ENCODE assay signal across 8 cellular contexts in the genomic region with DNA sequence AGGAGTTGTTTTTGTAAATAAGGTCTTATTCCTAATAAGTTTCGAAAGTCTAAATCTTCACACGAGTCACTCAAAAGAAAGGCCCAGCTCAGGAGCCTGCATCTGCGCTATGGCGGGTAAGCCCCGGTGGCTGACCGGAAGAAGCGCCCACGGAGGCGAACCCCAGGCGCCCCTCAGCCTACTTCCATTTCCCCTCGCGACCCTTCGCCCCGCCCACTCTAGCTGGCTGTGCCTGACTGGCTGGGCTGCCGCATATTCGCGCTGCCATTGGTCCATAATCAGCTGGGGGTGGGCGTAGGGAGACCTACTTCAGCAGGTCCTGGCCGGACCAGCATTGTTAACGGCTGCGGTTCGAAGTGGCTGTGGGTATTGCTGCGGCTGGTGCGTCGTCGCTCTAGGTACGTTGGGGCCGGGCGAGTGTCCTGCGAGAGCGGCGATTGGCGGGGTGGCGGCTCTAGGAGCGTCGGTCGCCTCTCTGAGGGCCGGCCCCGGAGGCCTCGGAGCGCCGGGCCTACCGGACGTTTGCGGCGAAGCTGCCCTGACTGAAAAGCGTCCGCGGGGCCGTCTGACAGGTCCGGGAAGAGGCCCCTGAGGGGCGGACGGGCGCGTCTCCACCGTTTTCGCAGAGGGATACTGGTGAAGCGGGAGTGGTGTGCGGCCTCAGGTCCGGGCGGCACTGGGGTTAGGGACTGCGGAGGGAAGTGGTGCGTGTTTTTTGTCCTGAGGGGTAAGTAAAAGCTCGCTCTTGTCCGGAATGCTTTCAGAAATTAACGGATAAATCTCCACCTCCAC. TPM values are rescaled to one million over a fixed set of nuclear protein-coding genes. Genes with fewer than 3 reads are reported as not detected.
A peak's percentile ranks its signal among the peaks of the same experiment; 100 is the strongest.
DNase-seq lines count a peak whose midpoint lies in the region; ATAC-seq, FAIRE-seq and TF ChIP-seq lines count a peak whose summit lies in the region.

A gene with protein sequence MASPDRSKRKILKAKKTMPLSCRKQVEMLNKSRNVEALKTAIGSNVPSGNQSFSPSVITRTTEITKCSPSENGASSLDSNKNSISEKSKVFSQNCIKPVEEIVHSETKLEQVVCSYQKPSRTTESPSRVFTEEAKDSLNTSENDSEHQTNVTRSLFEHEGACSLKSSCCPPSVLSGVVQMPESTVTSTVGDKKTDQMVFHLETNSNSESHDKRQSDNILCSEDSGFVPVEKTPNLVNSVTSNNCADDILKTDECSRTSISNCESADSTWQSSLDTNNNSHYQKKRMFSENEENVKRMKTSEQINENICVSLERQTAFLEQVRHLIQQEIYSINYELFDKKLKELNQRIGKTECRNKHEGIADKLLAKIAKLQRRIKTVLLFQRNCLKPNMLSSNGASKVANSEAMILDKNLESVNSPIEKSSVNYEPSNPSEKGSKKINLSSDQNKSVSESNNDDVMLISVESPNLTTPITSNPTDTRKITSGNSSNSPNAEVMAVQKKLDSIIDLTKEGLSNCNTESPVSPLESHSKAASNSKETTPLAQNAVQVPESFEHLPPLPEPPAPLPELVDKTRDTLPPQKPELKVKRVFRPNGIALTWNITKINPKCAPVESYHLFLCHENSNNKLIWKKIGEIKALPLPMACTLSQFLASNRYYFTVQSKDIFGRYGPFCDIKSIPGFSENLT (plus strand): TSS at position 337 of the 792 bp plus-strand sequence. CDS start 44,560 bp downstream, outside the sequence.

- H2BK120ac ChIP-seq in IMR-90 (ENCODE audit: low read depth, low read length), result no peak within 1 kb of the TSS

- no peak within 1 kb of the TSS for H4K91ac ChIP-seq in IMR-90 (ENCODE audit: insufficient read depth, low read depth, low read length)

- peaks cover 11% of the 10 kb centered on the region; the same call in 1 of the 2 replicates for H3K4me1 ChIP-seq in Caco-2
- no peaks in the 10 kb centered on the region for H3K4me1 ChIP-seq in IMR-90 (ENCODE audit: control insufficient read depth, insufficient read depth, low read length)
- peaks cover 3% of the 10 kb centered on the region for H3K4me1 ChIP-seq in keratinocyte (ENCODE audit: control insufficient read depth, extremely low read depth, insufficient read depth, low read length)
- H3K4me1 ChIP-seq in SJCRH30, result no peaks in the 10 kb centered on the region

- peak within 1 kb of the TSS; percentile 87 for H3K27ac Mint-ChIP-seq in Caco-2 (ENCODE audit: unreplicated experiment)

- H3K36me3 Mint-ChIP-seq in Caco-2 (ENCODE audit: insufficient read depth, unreplicated experiment), result peaks cover 29% of the 10 kb centered on the region

- ATAC-seq in GM21515 (IDR thresholded peaks at IDR 0.05; ENCODE audit: unreplicated experiment) (peak; percentile 92), IMR-90 (ENCODE audit: low read depth) (peak; percentile 98)

- peak; percentile 26 for FAIRE-seq in keratinocyte (lab: Jason Lieb, UNC)

- H3K4me2 ChIP-seq in IMR-90 (ENCODE audit: low read depth, low read length), result peak within 1 kb of the TSS; percentile 78
- peak within 1 kb of the TSS; percentile 89 for H3K4me2 ChIP-seq in keratinocyte (ENCODE audit: control insufficient read depth, extremely low read depth, insufficient read depth, low read depth, low read length)

- H3K23ac ChIP-seq in IMR-90 (ENCODE audit: low read depth, low read length), result no peak within 1 kb of the TSS

- no peak within 1 kb of the TSS for H2BK5ac ChIP-seq in IMR-90 (ENCODE audit: low read depth, low read length, poor library complexity, severe bottlenecking)

- peak within 1 kb of the TSS; percentile 60 for H3K4me3 ChIP-seq in Caco-2 (ENCODE audit: low read depth, low read length)
- H3K4me3 ChIP-seq in IMR-90 (ENCODE audit: insufficient read depth, low read depth, low read length), result peak within 1 kb of the TSS; percentile 72
- peak within 1 kb of the TSS; percentile 59 to 84 (median 81) for H3K4me3 ChIP-seq in keratinocyte (ENCODE audit: control insufficient read depth in 2 of 3, extremely low read depth in 1 of 3, insufficient read depth in 2 of 3, low read depth in 1 of 3, low read length in 3 of 3)
- no peak within 1 kb of the TSS for H3K4me3 ChIP-seq in SJCRH30

- no peak for TF ChIP-seq RAD21 in IMR-90 (IDR thresholded peaks at IDR 0.05; ENCODE audit: low read length)

- H3K56ac ChIP-seq in IMR-90 (ENCODE audit: extremely low read depth, insufficient read depth, low read length), result no peak within 1 kb of the TSS

- dilution Hi-C loops in IMR-90 (cut with HindIII; ENCODE audit: low sequenced_read_pairs, unreplicated experiment), result no loop called here
- dilution Hi-C loops in keratinocyte (cut with MboI; ENCODE audit: extremely low pct_ligation_motif_present, low sequenced_read_pairs), result no loop called here

- H4K8ac ChIP-seq in IMR-90 (ENCODE audit: low read depth in 2 of 2, low read length in 2 of 2), result no peak within 1 kb of the TSS; a peak in 1 of 4 replicates

- H3K27me3 Mint-ChIP-seq in Caco-2 (ENCODE audit: insufficient read depth, unreplicated experiment), result no peaks in the 10 kb centered on the region

- no peak within 1 kb of the TSS for H3K27ac ChIP-seq in IMR-90 (ENCODE audit: insufficient read depth, low read length)
- peak within 1 kb of the TSS; percentile 57 for H3K27ac ChIP-seq in keratinocyte (ENCODE audit: control insufficient read depth, insufficient read depth, low read length)
- H3K27ac ChIP-seq in SJCRH30, result no peak within 1 kb of the TSS

- TF ChIP-seq CTCF in Caco-2 (IDR thresholded peaks at IDR 0.05; ENCODE audit: insufficient read depth in 1 of 2, low read depth in 1 of 2, low read length in 1 of 2, severe bottlenecking in 1 of 2, unreplicated experiment in 1 of 2), result no peak
- no peak for TF ChIP-seq CTCF in IMR-90 (conservative IDR thresholded peaks at IDR 0.05; ENCODE audit: low read depth, low read length)
- no peak for TF ChIP-seq CTCF in keratinocyte (optimal IDR thresholded peaks at IDR 0.05 in 1 of 3, IDR thresholded peaks at IDR 0.05 in 1 of 3, conservative IDR thresholded peaks at IDR 0.05 in 1 of 3; ENCODE audit: extremely low read depth in 1 of 3, insufficient read depth in 2 of 3, low read length in 3 of 3)

- H3K18ac ChIP-seq in IMR-90 (ENCODE audit: low read depth, low read length), result no peak within 1 kb of the TSS

- DNase-seq in Caco-2 (peak; percentile 88 to 93), IMR-90 (peak; percentile 77), keratinocyte (ENCODE audit: low read depth, low spot score) (peak; percentile 26), SJCRH30 (no peak)
- DNase-seq in activated CD4-positive, CD25-positive, alpha-beta regulatory T cell treated with anti-CD3 and anti-CD28 coated beads, Interleukin-2, amount 50 U/mL, for 16 hours (ENCODE audit: low read depth, low spot score), result peak; percentile 76
- peak; percentile 77 for DNase-seq in central memory CD4-positive, alpha-beta T cell
- peak; percentile 84 to 86 (median 84) for DNase-seq in stimulated activated CD4-positive, alpha-beta T cell treated with anti-CD3 and anti-CD28 coated beads, Interleukin-12 subunit alpha, Interleukin-12 subunit beta, amount 100 ng/mL, for 48 hours (ENCODE audit: low read depth in 2 of 3, low spot score in 1 of 3)

- H3K9ac ChIP-seq in IMR-90 (ENCODE audit: low read depth, low read length), result peak within 1 kb of the TSS; percentile 74
- peak within 1 kb of the TSS; percentile 80 for H3K9ac ChIP-seq in keratinocyte (ENCODE audit: control insufficient read depth, extremely low read depth, insufficient read depth, low read length)

- H2BK15ac ChIP-seq in IMR-90 (ENCODE audit: low read depth, low read length), result no peak within 1 kb of the TSS

- peak; percentile 68 for TF ChIP-seq POLR2A in IMR-90 (IDR thresholded peaks at IDR 0.05; ENCODE audit: low read depth, low read length)

- CTCF ChIA-PET in Caco-2 (lab: Charles Lee), result no interaction called here
- CTCF ChIA-PET in IMR-90 (lab: Yijun Ruan, JAX), result interaction anchor here (0.6 to 0.7 kb wide), 3 partner anchors 94 to 1184 kb away, joined by 3 read pairs; no protein-coding TSS in a partner anchor

- H3K14ac ChIP-seq in IMR-90 (replicated peaks; ENCODE audit: low read depth, low read length), result no peak within 1 kb of the TSS

- no peak within 1 kb of the TSS for H2BK20ac ChIP-seq in IMR-90 (ENCODE audit: low read depth, low read length)

- H3K4me3 Mint-ChIP-seq in Caco-2 (ENCODE audit: unreplicated experiment), result peak within 1 kb of the TSS; percentile 84

- peak within 1 kb of the TSS; percentile 89 for H2AFZ ChIP-seq in IMR-90 (replicated peaks; ENCODE audit: low read length, poor library complexity)
- peak within 1 kb of the TSS; percentile 92 for H2AFZ ChIP-seq in keratinocyte (ENCODE audit: control insufficient read depth, low read length)

- 4% methylated on average over 32 of the region's 66 CpGs; no CpG with 5 or more reads in 1 of the 2 experiments for WGBS in IMR-90 (ENCODE audit: extremely low coverage in 2 of 2, insufficient read length in 1 of 2), 2 experiments

- POLR2A ChIA-PET in Caco-2 (lab: Charles Lee) (interaction anchor here (0.6 kb wide), 1 partner anchor 137 kb away, joined by 4 read pairs; no protein-coding TSS in a partner anchor), IMR-90 (lab: Charles Lee; ENCODE audit: unreplicated experiment) (no interaction called here)

- peaks cover 3% of the 10 kb centered on the region for H3K79me2 ChIP-seq in keratinocyte (ENCODE audit: control insufficient read depth, insufficient read depth, low read length)

- peak within 1 kb of the TSS; percentile 46 for H2AK9ac ChIP-seq in IMR-90 (replicated peaks; ENCODE audit: low read depth, low read length, poor library complexity)

- no peaks in the 10 kb centered on the region for H4K20me1 ChIP-seq in IMR-90 (ENCODE audit: insufficient read depth, low read length)
- H4K20me1 ChIP-seq in keratinocyte (ENCODE audit: control insufficient read depth, extremely low read depth, insufficient read depth, low read length), result no peaks in the 10 kb centered on the region

- H3K9me3 Mint-ChIP-seq in Caco-2 (ENCODE audit: unreplicated experiment), result no peaks in the 10 kb centered on the region

- H3K9me3 ChIP-seq in Caco-2 (no peaks in the 10 kb centered on the region), IMR-90 (ENCODE audit: control insufficient read depth, insufficient read depth, low read length) (0 out of 2 replicates have a peak, but pooled peaks cover 4% of the 10 kb centered on the region), keratinocyte (ENCODE audit: control insufficient read depth, low read depth, low read length) (no peaks in the 10 kb centered on the region), SJCRH30 (replicated peaks) (no peaks in the 10 kb centered on the region)

- in situ Hi-C loops in IMR-90 (cut with MboI; ENCODE audit: low sequenced_read_pairs), result no loop called here

- no peaks in the 10 kb centered on the region for H3K79me1 ChIP-seq in IMR-90 (ENCODE audit: low read depth in 1 of 2, low read length in 2 of 2)

- H4K5ac ChIP-seq in IMR-90 (ENCODE audit: low read depth, low read length), result no peak within 1 kb of the TSS

- intact Hi-C loops in Caco-2 (cut with micrococcal nuclease; ENCODE audit: unreplicated experiment), result no loop called here
- intact Hi-C loops in IMR-90 (cut with micrococcal nuclease), result no loop called here

- no peaks in the 10 kb centered on the region for H3K27me3 ChIP-seq in Caco-2 (replicated peaks; ENCODE audit: control insufficient read depth, insufficient read depth, low read length)
- no peaks in the 10 kb centered on the region for H3K27me3 ChIP-seq in IMR-90 (ENCODE audit: control insufficient read depth, insufficient read depth, low read length)
- no peaks in the 10 kb centered on the region for H3K27me3 ChIP-seq in keratinocyte (ENCODE audit: control insufficient read depth, extremely low read depth, insufficient read depth, low read length)
- no peaks in the 10 kb centered on the region for H3K27me3 ChIP-seq in SJCRH30

- no peak within 1 kb of the TSS for H2AK5ac ChIP-seq in IMR-90 (ENCODE audit: low read depth, low read length)

- peaks cover 5% of the 10 kb centered on the region for H3K4me1 Mint-ChIP-seq in Caco-2 (ENCODE audit: low read depth, unreplicated experiment)

- no peaks in the 10 kb centered on the region for H3K9me1 ChIP-seq in IMR-90 (ENCODE audit: insufficient read depth, low read length)
- H3K9me1 ChIP-seq in keratinocyte (ENCODE audit: control insufficient read depth, extremely low read depth, insufficient read depth, low read length), result no peaks in the 10 kb centered on the region

- H3K4ac ChIP-seq in IMR-90 (ENCODE audit: low read depth, low read length), result no peak within 1 kb of the TSS

- no peaks in the 10 kb centered on the region for H3K36me3 ChIP-seq in Caco-2 (ENCODE audit: control insufficient read depth, insufficient read depth, low read length)
- no peaks in the 10 kb centered on the region for H3K36me3 ChIP-seq in IMR-90 (ENCODE audit: control insufficient read depth, insufficient read depth, low read length)
- no peaks in the 10 kb centered on the region for H3K36me3 ChIP-seq in keratinocyte (ENCODE audit: control insufficient read depth in 2 of 2, extremely low read depth in 1 of 2, insufficient read depth in 2 of 2, low read length in 2 of 2)
- no peaks in the 10 kb centered on the region for H3K36me3 ChIP-seq in SJCRH30

- BruUV-seq in Caco-2 (replicated peaks; lab: Mats Ljungman, UMichigan) (TSS peak; percentile 69), IMR-90 (replicated peaks; lab: Mats Ljungman, UMichigan) (no TSS peak)

RNA-seq across cellular contexts. Expression of the gene that starts here (rescaled TPM):
- total RNA-seq in Caco-2 (2022), result 16.4 and 18.1 TPM in 2 replicates
- 2.7 and 2.8 TPM in 2 replicates for total RNA-seq in IMR-90 (2012; rRNA removed)
- 2.5 and 3.6 TPM in 2 replicates for polyA plus RNA-seq in IMR-90 (2012; rRNA removed)
- 0.48 and 0.71 TPM in 2 replicates for polyA plus RNA-seq in IMR-90 (2012; cell fraction: cytosol; rRNA removed)
- 1.4 and 11.4 TPM in 2 replicates for polyA plus RNA-seq in IMR-90 (2012; cell fraction: nucleus; rRNA removed; ENCODE audit: low replicate concordance)
- 3.7 to 9.8 TPM (median 5.9 TPM) in 3 replicates for polyA plus RNA-seq in keratinocyte
- polyA plus RNA-seq in keratinocyte (2011; ENCODE audit: low read depth), result 4.2 TPM
- polyA plus RNA-seq in keratinocyte (2011; cell fraction: cytosol; rRNA removed), result 3.2 and 6.7 TPM in 2 replicates
- polyA plus RNA-seq in keratinocyte (2011; cell fraction: nucleus; rRNA removed), result 12.2 and 15.4 TPM in 2 replicates
- polyA plus RNA-seq in keratinocyte (2012; ENCODE audit: low replicate concordance), result 2.0 and 2.5 TPM in 2 replicates
- polyA minus RNA-seq in keratinocyte, result 3.0 to 20.0 TPM (median 6.5 TPM) in 3 replicates
- polyA minus RNA-seq in keratinocyte (2011; cell fraction: cytosol; rRNA and poly(A)+ RNA removed), result 1.9 TPM
- 4.4 and 8.9 TPM in 2 replicates for polyA minus RNA-seq in keratinocyte (2011; cell fraction: nucleus; rRNA and poly(A)+ RNA removed)
- not detected in 2 replicates for total RNA-seq in SJCRH30 (2014; rRNA removed; shearing (Covaris generic))

Comparison
In these comparisons a context has a peak if more than half of its experiments do, and no peak if none do; other contexts are left out.
1. DNase-seq: peak in Caco-2 (2 of 2), IMR-90 (single experiment), activated CD4-positive, CD25-positive, alpha-beta regulatory T cell treated with anti-CD3 and anti-CD28 coated beads, Interleukin-2, amount 50 U/mL, for 16 hours (single experiment), central memory CD4-positive, alpha-beta T cell (single experiment), keratinocyte (single experiment) and stimulated activated CD4-positive, alpha-beta T cell treated with anti-CD3 and anti-CD28 coated beads, Interleukin-12 subunit alpha, Interleukin-12 subunit beta, amount 100 ng/mL, for 48 hours (3 of 3); none in SJCRH30 (0 of 2).